In the genomic region with DNA sequence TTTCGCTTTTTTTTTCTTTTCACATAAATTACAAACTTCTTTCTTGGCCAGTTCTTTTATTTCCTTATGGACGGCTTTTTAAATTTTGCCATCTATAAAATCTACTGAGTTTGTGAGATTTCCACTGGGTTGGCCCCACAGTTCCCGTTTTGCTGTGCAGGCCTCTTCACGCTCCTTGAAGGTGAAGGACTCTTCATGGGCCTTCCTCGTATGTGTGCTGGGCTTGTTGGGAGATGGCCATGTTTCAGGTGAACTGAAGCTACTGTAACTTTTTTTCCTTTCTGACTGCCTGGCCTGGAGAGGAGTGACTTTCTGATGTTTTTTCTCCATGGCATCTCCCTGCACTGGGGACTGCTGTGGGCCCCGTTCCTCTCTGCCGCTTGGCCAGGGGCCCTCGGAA, we compare ENCODE assay signal across 14 cellular contexts.
DNase-seq lines count a peak whose midpoint lies in the region; ATAC-seq and TF ChIP-seq lines count a peak whose summit lies in the region.
"Had no signal": no experiment of that assay in that cellular context is flagged by ENCODE, and none has a peak within 500 bp of the region (broad histone marks: within the 10 kb centered on the region; RNA-seq: fewer than 3 reads in every experiment).

No MANE protein-coding gene starts in this region.

- DNase-seq in DMS53 (lab: John Stamatoyannopoulos, UW) (peak; percentile 23), DMS53 treated with DMSO at 0.1 percent for 48 hours (lab: John Stamatoyannopoulos, UW; ENCODE audit: unreplicated experiment) (no peak), NCI-H510A (lab: John Stamatoyannopoulos, UW) (peak; percentile 9), lung (ENCODE audit: low spot score) (peak; percentile 53), upper lobe of left lung (peak; percentile 44 to 73), globus pallidus (ENCODE audit: low spot score) (no peak), GM20000 (ENCODE audit: low spot score) (no peak)
- DNase-seq: Calu3; CD8-positive, alpha-beta memory T cell; DMS 273 treated with DMSO at 0.1 percent for 48 hours; GF-D8; GM23248 had no signal

- no peaks in the 10 kb centered on the region for H3K9me3 ChIP-seq in lung (ENCODE audit: control insufficient read depth in 2 of 2, insufficient read depth in 1 of 2, low read length in 1 of 2)
- H3K9me3 ChIP-seq in upper lobe of left lung: no peaks in the 10 kb centered on the region

- H3K27ac ChIP-seq in lung (ENCODE audit: low read depth in 1 of 2, low read length in 1 of 2): no peak overlapping the region
- H3K27ac ChIP-seq in upper lobe of left lung: no peak overlapping the region
- H3K27ac ChIP-seq: 22Rv1, GM23248 had no signal

- H3K36me3 ChIP-seq in lung (ENCODE audit: control insufficient read depth in 2 of 2, insufficient read depth in 2 of 2, low read length in 2 of 2) (no peaks in the 10 kb centered on the region), upper lobe of left lung (no peaks in the 10 kb centered on the region)

- TF ChIP-seq EP300 in upper lobe of left lung (IDR thresholded peaks at IDR 0.05): no peak

- H3K4me1 ChIP-seq in lung (ENCODE audit: control insufficient read depth in 2 of 2, insufficient read depth in 2 of 2, low read length in 2 of 2) (peaks cover 3 to 6% of the 10 kb centered on the region in 2 donors), upper lobe of left lung (peaks cover 0 to 8% (median 0%) of the 10 kb centered on the region in 4 donors)

- TF ChIP-seq CTCF in lung (IDR thresholded peaks at IDR 0.05; ENCODE audit: control extremely low read depth, extremely low read depth) (no peak), upper lobe of left lung (IDR thresholded peaks at IDR 0.05) (no peak), GM20000 (IDR thresholded peaks at IDR 0.05; ENCODE audit: extremely low read depth, missing control alignments) (no peak)

- no peak overlapping the region for H3K4me3 ChIP-seq in lung
- H3K4me3 ChIP-seq in upper lobe of left lung: no peak overlapping the region
- H3K4me3 ChIP-seq: GM23248 had no signal

- no peak for ATAC-seq in lung (ENCODE audit: insufficient read depth, low FRiP score)
- ATAC-seq in upper lobe of left lung (ENCODE audit: low FRiP score in 2 of 2): peak in 1 of 2 donors; percentile 64
- no peak for ATAC-seq in GM21390 (IDR thresholded peaks at IDR 0.05; ENCODE audit: unreplicated experiment)

- H3K27me3 ChIP-seq in lung (ENCODE audit: control insufficient read depth, insufficient read depth) (no peaks in the 10 kb centered on the region), upper lobe of left lung (no peaks in the 10 kb centered on the region)

- WGBS in lung, 2 donors: 69 to 76% methylated on average over 8 of the region's 8 CpGs
- 69 to 72% methylated on average over 8 of the region's 8 CpGs for WGBS in upper lobe of left lung, 2 donors

- TF ChIP-seq POLR2A in upper lobe of left lung (IDR thresholded peaks at IDR 0.05): no peak

Comparison
In these comparisons a context has a peak if more than half of its experiments do, and no peak if none do; other contexts are left out.
1. DNase-seq: peak in DMS53 (single experiment), NCI-H510A (single experiment), lung (single experiment) and upper lobe of left lung (2 of 2); none in DMS53 treated with DMSO at 0.1 percent for 48 hours (single experiment), globus pallidus (single experiment) and GM20000 (single experiment).